17 cellular contexts compared by ENCODE assay signal in genomic region chr9:70614786-70615565, GRCh38.
DNase-seq lines count a peak whose midpoint lies in the region; ATAC-seq and TF ChIP-seq lines count a peak whose summit lies in the region.
"Had no signal": no experiment of that assay in that cellular context is flagged by ENCODE, and none has a peak within 500 bp of the region (broad histone marks: within the 10 kb centered on the region; RNA-seq: fewer than 3 reads in every experiment).

No MANE protein-coding gene starts in this region.

- H3K27ac Mint-ChIP-seq in brain = peak overlapping the region; percentile 49 to 89 (median 83)
- H3K27ac Mint-ChIP-seq: endodermal cell; stimulated activated naive CD8-positive, alpha-beta T cell treated with anti-CD3 and anti-CD28 coated beads, Interleukin-15, amount 100 ng/mL, for 72 hours had no signal

- intact Hi-C loops in heart left ventricle (cut with DNase I) = no loop called here

- H3K27ac ChIP-seq in heart left ventricle = peak overlapping the region in 11 of 12 donors; percentile 13 to 83 (median 69)
- H3K27ac ChIP-seq: brain microvascular endothelial cell had no signal

- H3K36me3 ChIP-seq in heart left ventricle = no peaks in the 10 kb centered on the region
- H3K36me3 ChIP-seq: brain microvascular endothelial cell had no signal

- DNase-seq in C1 segment of cervical spinal cord (lab: John Stamatoyannopoulos, UW) (peak in 11 of 14 donors; percentile 13 to 93 (median 35)), heart left ventricle (peak in 4 of 5 donors; percentile 39 to 60 (median 44)), pons (ENCODE audit: low spot score) (peak; percentile 84), GM20000 (ENCODE audit: low spot score) (no peak), T1000 (lab: John Stamatoyannopoulos, UW) (no peak)
- no peak for DNase-seq in stimulated activated naive CD8-positive, alpha-beta T cell treated with anti-CD3 and anti-CD28 coated beads, Interleukin-15, Interleukin-2, amounts not matched to agents 100 U/mL and 50 U/mL, for 24 hours
- DNase-seq: activated CD4-positive, CD25-positive, alpha-beta regulatory T cell treated with anti-CD3 and anti-CD28 coated beads, Interleukin-2, amount 50 U/mL, for 72 hours; activated naive CD4-positive, alpha-beta T cell treated with anti-CD3 and anti-CD28 coated beads, Interleukin-2, amount 50 U/mL, for 16 hours; brain microvascular endothelial cell; endodermal cell; GDM1; IMR-90; NCI-H2171 treated with DMSO at 0.1 percent for 48 hours; stimulated activated naive CD8-positive, alpha-beta T cell treated with anti-CD3 and anti-CD28 coated beads, Interleukin-15, amount 100 ng/mL, for 72 hours; T-helper 2 cell had no signal

- peaks cover 24% of the 10 kb centered on the region for H3K36me3 Mint-ChIP-seq in brain

- no peak for TF ChIP-seq POLR2A in heart left ventricle (IDR thresholded peaks at IDR 0.05)

- H3K4me1 Mint-ChIP-seq in brain = peaks cover 41% of the 10 kb centered on the region
- H3K4me1 Mint-ChIP-seq: endodermal cell; stimulated activated naive CD8-positive, alpha-beta T cell treated with anti-CD3 and anti-CD28 coated beads, Interleukin-15, amount 100 ng/mL, for 72 hours had no signal

- H3K9me3 ChIP-seq in heart left ventricle = no peaks in the 10 kb centered on the region

- H3K4me1 ChIP-seq in heart left ventricle = peaks cover 0 to 42% (median 18%) of the 10 kb centered on the region in 12 donors

- no peaks in the 10 kb centered on the region for H3K9me3 Mint-ChIP-seq in brain
- H3K9me3 Mint-ChIP-seq: endodermal cell; stimulated activated naive CD8-positive, alpha-beta T cell treated with anti-CD3 and anti-CD28 coated beads, Interleukin-15, amount 100 ng/mL, for 72 hours had no signal

- H3K4me3 Mint-ChIP-seq in brain = peak overlapping the region in 1 of 5 experiments; percentile 15
- H3K4me3 Mint-ChIP-seq: endodermal cell; stimulated activated naive CD8-positive, alpha-beta T cell treated with anti-CD3 and anti-CD28 coated beads, Interleukin-15, amount 100 ng/mL, for 72 hours had no signal

- ATAC-seq in heart left ventricle (peak; percentile 68 to 88 (median 80)), GM19035 (IDR thresholded peaks at IDR 0.05; ENCODE audit: unreplicated experiment) (no peak)
- ATAC-seq in stimulated activated naive CD8-positive, alpha-beta T cell treated with anti-CD3 and anti-CD28 coated beads, Interleukin-15, Interleukin-2, amounts not matched to agents 100 U/mL and 50 U/mL, for 24 hours = no peak
- ATAC-seq: stimulated activated naive CD8-positive, alpha-beta T cell treated with anti-CD3 and anti-CD28 coated beads, Interleukin-15, amount 100 ng/mL, for 72 hours had no signal

- no peaks in the 10 kb centered on the region for H3K27me3 ChIP-seq in heart left ventricle
- H3K27me3 ChIP-seq: brain microvascular endothelial cell had no signal

- H3K4me3 ChIP-seq in heart left ventricle = no peak overlapping the region

- TF ChIP-seq CTCF in brain (conservative IDR thresholded peaks at IDR 0.05) (no peak), heart left ventricle (IDR thresholded peaks at IDR 0.05) (no peak), GM20000 (IDR thresholded peaks at IDR 0.05; ENCODE audit: extremely low read depth, missing control alignments) (no peak)

- no peaks in the 10 kb centered on the region for H3K27me3 Mint-ChIP-seq in brain
- H3K27me3 Mint-ChIP-seq: stimulated activated naive CD8-positive, alpha-beta T cell treated with anti-CD3 and anti-CD28 coated beads, Interleukin-15, amount 100 ng/mL, for 72 hours had no signal

- WGBS in heart left ventricle, 4 donors = 39 to 45% (median 42%) methylated on average over 6 of the region's 6 CpGs

Comparison
In these comparisons a context has a peak if more than half of its experiments do, and no peak if none do; other contexts are left out.
1. DNase-seq: peak in C1 segment of cervical spinal cord (11 of 14), heart left ventricle (4 of 5) and pons (single experiment); none in stimulated activated naive CD8-positive, alpha-beta T cell treated with anti-CD3 and anti-CD28 coated beads, Interleukin-15, Interleukin-2, amounts not matched to agents 100 U/mL and 50 U/mL, for 24 hours (single experiment), GM20000 (single experiment) and T1000 (single experiment).
2. ATAC-seq: peak in heart left ventricle (4 of 4); none in stimulated activated naive CD8-positive, alpha-beta T cell treated with anti-CD3 and anti-CD28 coated beads, Interleukin-15, Interleukin-2, amounts not matched to agents 100 U/mL and 50 U/mL, for 24 hours (single experiment) and GM19035 (single experiment).